Comparison of ENCODE assay signal across 14 cellular contexts in the genomic region with DNA sequence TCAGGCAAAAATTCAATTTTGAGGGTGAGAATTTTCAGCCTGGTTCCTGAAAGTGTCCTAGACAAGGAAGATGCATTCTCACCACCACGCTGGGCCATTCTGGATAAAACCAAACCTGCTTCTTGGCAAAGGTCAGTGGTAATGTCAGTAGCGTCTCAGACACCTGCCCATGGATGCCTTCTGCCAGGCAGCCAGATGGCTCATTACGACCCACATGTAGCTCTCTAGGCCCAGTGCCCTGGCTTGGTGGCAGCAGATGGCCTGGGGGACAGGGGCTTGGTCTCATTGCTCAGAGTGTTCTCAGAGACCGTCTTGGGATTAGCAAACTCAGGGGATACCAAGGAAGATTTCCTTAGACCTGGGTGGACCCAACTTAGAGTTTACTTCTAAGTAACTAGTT.
DNase-seq lines count a peak whose midpoint lies in the region; ATAC-seq and TF ChIP-seq lines count a peak whose summit lies in the region.
"Had no signal": no experiment of that assay in that cellular context is flagged by ENCODE, and none has a peak within 500 bp of the region (broad histone marks: within the 10 kb centered on the region; RNA-seq: fewer than 3 reads in every experiment).

No MANE protein-coding gene starts in this region.

- H3K27ac ChIP-seq in AG04450 (ENCODE audit: low read depth, low read length) (peak overlapping the region; percentile 11), tibial nerve (peak overlapping the region in 1 of 4 donors; percentile 88)
- H3K27ac ChIP-seq: C4-2B had no signal

- POLR2A ChIA-PET in AG04450 (lab: Yijun Ruan, JAX) = no interaction called here
- POLR2A ChIA-PET in activated CD8-positive, alpha-beta T cell treated with anti-CD3 and anti-CD28 coated beads for 36 hours (lab: Charles Lee) = interaction anchor here (1.1 to 8.5 kb wide), 2 partner anchors 11 to 24 kb away, joined by 4 to 135 read pairs; no protein-coding TSS in a partner anchor
- POLR2A ChIA-PET in naive thymus-derived CD8-positive, alpha-beta T cell (lab: Charles Lee) = interaction anchor here (1.1 to 7.6 kb wide), 4 partner anchors 23 to 106 kb away, joined by 3 to 173 read pairs (median 66); a partner anchor contains a TSS

- ATAC-seq in activated CD8-positive, alpha-beta T cell treated with anti-CD3 and anti-CD28 coated beads for 36 hours = no peak
- no peak for ATAC-seq in naive thymus-derived CD8-positive, alpha-beta T cell

- intact Hi-C loops in activated CD8-positive, alpha-beta T cell treated with anti-CD3 and anti-CD28 coated beads for 36 hours (cut with micrococcal nuclease) = loop anchor here (2.0 kb wide), 1 partner anchor 21 kb away; no protein-coding TSS in a partner anchor

- peaks cover 6% of the 10 kb centered on the region for H3K36me3 Mint-ChIP-seq in activated CD8-positive, alpha-beta T cell treated with anti-CD3 and anti-CD28 coated beads for 36 hours (ENCODE audit: low read depth)
- H3K36me3 Mint-ChIP-seq in naive thymus-derived CD8-positive, alpha-beta T cell = peaks cover 0 to 2% (median 1%) of the 10 kb centered on the region in 3 donors
- H3K36me3 Mint-ChIP-seq: memory B cell had no signal

- H3K27me3 ChIP-seq in AG04450 (ENCODE audit: control insufficient read depth, insufficient read depth, low read length) (no peaks in the 10 kb centered on the region), tibial nerve (no peaks in the 10 kb centered on the region)

- no peak overlapping the region for H3K4me3 ChIP-seq in AG04450 (ENCODE audit: low read depth, low read length)
- H3K4me3 ChIP-seq in tibial nerve = no peak overlapping the region

- peaks cover 46% of the 10 kb centered on the region for H3K4me1 Mint-ChIP-seq in activated CD8-positive, alpha-beta T cell treated with anti-CD3 and anti-CD28 coated beads for 36 hours (ENCODE audit: low read depth)
- H3K4me1 Mint-ChIP-seq in naive thymus-derived CD8-positive, alpha-beta T cell = peaks cover 32 to 57% (median 53%) of the 10 kb centered on the region in 4 donors

- no peak for TF ChIP-seq POLR2A in tibial nerve (IDR thresholded peaks at IDR 0.05)

- CTCF ChIA-PET in AG04450 (lab: Charles Lee) = no interaction called here
- CTCF ChIA-PET in activated CD8-positive, alpha-beta T cell treated with anti-CD3 and anti-CD28 coated beads for 36 hours (lab: Charles Lee) = interaction anchor here (1.1 to 5.0 kb wide), 3 partner anchors 106 to 134 kb away, joined by 3 to 58 read pairs (median 3); no protein-coding TSS in a partner anchor

- H3K4me1 ChIP-seq in tibial nerve = peaks cover 0 to 45% (median 37%) of the 10 kb centered on the region in 4 donors

- peak overlapping the region; percentile 58 for H3K27ac Mint-ChIP-seq in activated CD8-positive, alpha-beta T cell treated with anti-CD3 and anti-CD28 coated beads for 36 hours
- peak overlapping the region in 8 of 10 donors; percentile 37 to 99 (median 72) for H3K27ac Mint-ChIP-seq in naive thymus-derived CD8-positive, alpha-beta T cell

- TF ChIP-seq EP300 in tibial nerve (IDR thresholded peaks at IDR 0.05) = no peak

- H3K27me3 Mint-ChIP-seq in activated CD8-positive, alpha-beta T cell treated with anti-CD3 and anti-CD28 coated beads for 36 hours = no peaks in the 10 kb centered on the region
- no peaks in the 10 kb centered on the region for H3K27me3 Mint-ChIP-seq in naive thymus-derived CD8-positive, alpha-beta T cell
- H3K27me3 Mint-ChIP-seq: activated B cell treated with CpG ODN at 0.5 μM for 24 hours, memory B cell had no signal

- H3K9me3 Mint-ChIP-seq in activated CD8-positive, alpha-beta T cell treated with anti-CD3 and anti-CD28 coated beads for 36 hours = no peaks in the 10 kb centered on the region
- no peaks in the 10 kb centered on the region for H3K9me3 Mint-ChIP-seq in naive thymus-derived CD8-positive, alpha-beta T cell
- H3K9me3 Mint-ChIP-seq: activated B cell treated with CpG ODN at 0.5 μM for 24 hours, memory B cell had no signal

- no peak overlapping the region for H3K4me3 Mint-ChIP-seq in activated CD8-positive, alpha-beta T cell treated with anti-CD3 and anti-CD28 coated beads for 36 hours
- H3K4me3 Mint-ChIP-seq in naive thymus-derived CD8-positive, alpha-beta T cell = peak overlapping the region in 1 of 10 donors; percentile 4
- H3K4me3 Mint-ChIP-seq: activated B cell treated with CpG ODN at 0.5 μM for 24 hours, memory B cell had no signal

- no peaks in the 10 kb centered on the region for H3K36me3 ChIP-seq in tibial nerve

- H3K9me3 ChIP-seq in AG04450 (ENCODE audit: control insufficient read depth, insufficient read depth, low read length) = no peaks in the 10 kb centered on the region
- H3K9me3 ChIP-seq in tibial nerve = no peaks in the 10 kb centered on the region

- 85 to 91% methylated on average over 3 to 4 of the region's 4 CpGs for WGBS in tibial nerve, 2 donors

- DNase-seq in AG04450 (ENCODE audit: low read depth, low spot score) (no peak), DMS 273 treated with DMSO at 0.1 percent for 48 hours (lab: John Stamatoyannopoulos, UW) (peak; percentile 51), amygdala (lab: John Stamatoyannopoulos, UW) (no peak), tibial nerve (ENCODE audit: low spot score in 2 of 2) (no peak), NCI-H1417 (lab: John Stamatoyannopoulos, UW) (no peak)
- DNase-seq in activated CD8-positive, alpha-beta T cell treated with anti-CD3 and anti-CD28 coated beads for 36 hours = no peak
- DNase-seq in naive thymus-derived CD8-positive, alpha-beta T cell = no peak
- DNase-seq in stimulated activated naive CD4-positive, alpha-beta T cell (lab: John Stamatoyannopoulos, UW) = no peak
- DNase-seq: activated B cell treated with CpG ODN at 0.5 μM for 24 hours; NCI-H1417 treated with DMSO at 0.1 percent for 48 hours; stimulated activated CD4-positive, alpha-beta T cell treated with anti-CD3 and anti-CD28 coated beads, Interleukin-4, amount 100 ng/mL, for 1 hour; stimulated activated naive CD4-positive, alpha-beta T cell treated with Interleukin-2 at 50 U/mL for 16 hours had no signal

- TF ChIP-seq CTCF in AG04450 (IDR thresholded peaks at IDR 0.05; ENCODE audit: low read depth, low read length) (no peak), tibial nerve (IDR thresholded peaks at IDR 0.05) (no peak)
- TF ChIP-seq CTCF in activated CD8-positive, alpha-beta T cell treated with anti-CD3 and anti-CD28 coated beads for 36 hours (IDR thresholded peaks at IDR 0.05) = no peak
